In the genomic region with DNA sequence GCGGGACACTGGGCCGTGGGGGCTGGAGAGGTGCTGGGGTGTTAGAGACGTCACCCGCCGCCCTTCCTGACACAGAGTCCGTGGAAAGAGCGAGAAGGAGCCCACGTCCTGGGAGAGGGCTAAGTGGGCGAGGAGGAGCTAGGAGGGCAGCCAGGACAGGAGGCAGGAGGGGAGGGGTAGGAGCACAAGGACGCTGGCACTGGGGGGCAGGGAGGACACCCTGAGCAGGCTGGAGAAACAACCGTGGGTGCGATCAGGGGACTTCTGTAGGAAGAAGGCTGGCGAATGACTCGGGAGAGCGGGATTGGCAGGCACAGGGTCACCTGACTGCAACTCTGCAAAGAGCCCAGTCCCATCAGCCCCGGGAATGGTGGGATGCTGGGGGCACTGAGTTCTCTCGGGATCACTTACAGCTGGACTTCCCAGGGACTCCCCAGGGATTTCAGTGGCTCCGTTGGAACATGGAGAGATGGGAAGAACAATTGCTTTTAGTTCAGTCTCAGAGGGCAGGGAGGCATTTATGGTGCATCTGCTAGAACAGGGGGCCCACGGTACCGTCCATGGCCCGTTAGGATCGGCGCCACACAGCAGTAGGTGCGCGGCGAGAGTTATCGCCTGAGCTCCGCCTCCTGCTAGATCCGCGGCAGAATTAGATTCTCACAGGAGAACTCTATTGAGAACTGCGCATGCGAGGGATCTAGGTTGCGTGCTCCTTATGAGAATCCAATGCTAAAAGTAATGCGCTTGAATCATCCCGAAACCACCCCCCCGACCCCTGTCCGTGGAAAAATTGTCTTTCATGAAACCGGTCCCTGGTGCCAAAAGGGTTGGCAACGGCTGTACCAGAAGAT, we compare ENCODE assay signal across 8 cellular contexts. TPM values are rescaled to one million over a fixed set of nuclear protein-coding genes. Genes with fewer than 3 reads are reported as not detected.
DNase-seq lines count a peak whose midpoint lies in the region; ATAC-seq and TF ChIP-seq lines count a peak whose summit lies in the region.

No MANE protein-coding gene starts in this region.

- H3K4me3 Mint-ChIP-seq in activated T-cell treated with anti-CD3 and anti-CD28 coated beads, Interleukin-2, amount 50 U/mL, for 24 hours: peak overlapping the region; percentile 71

- no peak for TF ChIP-seq CTCF in VCaP (conservative IDR thresholded peaks at IDR 0.05)
- TF ChIP-seq CTCF in sigmoid colon (IDR thresholded peaks at IDR 0.05): no peak
- TF ChIP-seq CTCF in GM10266 (IDR thresholded peaks at IDR 0.05; ENCODE audit: control insufficient read depth, insufficient read depth, low read depth, missing control alignments): no peak

- no peaks in the 10 kb centered on the region for H3K9me3 Mint-ChIP-seq in activated T-cell treated with anti-CD3 and anti-CD28 coated beads, Interleukin-2, amount 50 U/mL, for 24 hours

- WGBS in sigmoid colon, 2 donors: 23 to 50% methylated on average over 39 of the region's 39 CpGs

- DNase-seq in activated T-cell treated with anti-CD3 and anti-CD28 coated beads, Interleukin-2, amount 50 U/mL, for 24 hours: no peak
- DNase-seq in activated T-cell treated with anti-CD3 and anti-CD28 coated beads, Interleukin-2, amount 50 U/mL, for 1 hour: no peak
- DNase-seq in globus pallidus (ENCODE audit: low spot score) (peak; percentile 35), sigmoid colon (no peak), GM10266 (ENCODE audit: extremely low spot score) (no peak), NCI-H2029 (lab: John Stamatoyannopoulos, UW) (no peak)

- H3K27ac ChIP-seq in VCaP: peak overlapping the region; percentile 53
- H3K27ac ChIP-seq in sigmoid colon: peak overlapping the region in 1 of 4 donors; percentile 29

- H3K36me3 Mint-ChIP-seq in activated T-cell treated with anti-CD3 and anti-CD28 coated beads, Interleukin-2, amount 50 U/mL, for 24 hours (ENCODE audit: low read depth): peaks cover 30% of the 10 kb centered on the region

- TF ChIP-seq POLR2A in sigmoid colon (IDR thresholded peaks at IDR 0.05): no peak

- H3K4me3 ChIP-seq in sigmoid colon: peak overlapping the region; percentile 23 to 49 (median 42)

- no peak for TF ChIP-seq EP300 in sigmoid colon (IDR thresholded peaks at IDR 0.05)

- peaks cover 9 to 27% (median 17%) of the 10 kb centered on the region in 4 donors for H3K36me3 ChIP-seq in sigmoid colon

- intact Hi-C loops in sigmoid colon (cut with DNase I): no loop called here

- no peaks in the 10 kb centered on the region for H3K27me3 ChIP-seq in sigmoid colon

- peaks cover 0 to 14% (median 6%) of the 10 kb centered on the region in 4 donors for H3K4me1 ChIP-seq in sigmoid colon

- H3K27me3 Mint-ChIP-seq in activated T-cell treated with anti-CD3 and anti-CD28 coated beads, Interleukin-2, amount 50 U/mL, for 24 hours: peaks cover 12% of the 10 kb centered on the region

- peak overlapping the region; percentile 27 for H3K27ac Mint-ChIP-seq in activated T-cell treated with anti-CD3 and anti-CD28 coated beads, Interleukin-2, amount 50 U/mL, for 24 hours

- H3K9me3 ChIP-seq in sigmoid colon: no peaks in the 10 kb centered on the region

- no peak for ATAC-seq in HG02870 (IDR thresholded peaks at IDR 0.05; ENCODE audit: unreplicated experiment)

- H3K4me1 Mint-ChIP-seq in activated T-cell treated with anti-CD3 and anti-CD28 coated beads, Interleukin-2, amount 50 U/mL, for 24 hours (ENCODE audit: low read depth): peaks cover 19% of the 10 kb centered on the region

RNA-seq across cellular contexts. Expression of gene UBR7, which starts 24.3 kb away (rescaled TPM):
- 10 to 100 TPM; 15.5 to 32.1 (median 27.2) TPM for total RNA-seq in sigmoid colon
- polyA plus RNA-seq in sigmoid colon: 10 to 100 TPM; 17.3 to 25.4 (median 19.8) TPM

RNA-seq across cellular contexts. Expression of gene GON7, which starts 24.5 kb away (rescaled TPM):
- total RNA-seq in sigmoid colon: 10 to 100 TPM in 3 of 4 donors, 1 to 10 TPM in 1; 8.6 to 20.2 (median 11.8) TPM
- 10 to 100 TPM; 29.2 to 80.7 (median 51.7) TPM for polyA plus RNA-seq in sigmoid colon

RNA-seq across cellular contexts. Expression of gene LYSET, which starts 46.2 kb away (rescaled TPM):
- 10 to 100 TPM in 3 of 4 donors, 1 to 10 TPM in 1; 10.0 to 16.9 (median 11.6) TPM for total RNA-seq in sigmoid colon
- polyA plus RNA-seq in sigmoid colon: 10 to 100 TPM; 27.5 to 58.3 (median 57.6) TPM

RNA-seq across cellular contexts. Expression of gene MOAP1, which starts 46.7 kb away (rescaled TPM):
- total RNA-seq in sigmoid colon: 10 to 100 TPM; 31.3 to 65.3 (median 60.1) TPM
- polyA plus RNA-seq in sigmoid colon: 10 to 100 TPM; 19.7 to 27.0 (median 22.9) TPM
